21 cellular contexts compared by ENCODE assay signal in genomic region chr2:7028846-7029245, GRCh38.
DNase-seq lines count a peak whose midpoint lies in the region; ATAC-seq and TF ChIP-seq lines count a peak whose summit lies in the region.
"Had no signal": no experiment of that assay in that cellular context is flagged by ENCODE, and none has a peak within 500 bp of the region (broad histone marks: within the 10 kb centered on the region; RNA-seq: fewer than 3 reads in every experiment).

No MANE protein-coding gene starts in this region.

- no peak for TF ChIP-seq POLR2A in spleen (IDR thresholded peaks at IDR 0.05)

- no peak overlapping the region for H2AFZ ChIP-seq in DND-41 (ENCODE audit: low read depth, low read length)

- no peak overlapping the region for H3K9ac ChIP-seq in DND-41 (ENCODE audit: low read depth, low read length)
- no peak overlapping the region for H3K9ac ChIP-seq in liver (ENCODE audit: low read depth in 1 of 2, low read length in 2 of 2)

- H3K4me1 Mint-ChIP-seq in T-helper 1 cell treated with Interleukin-12 subunit alpha and Interleukin-12 subunit beta and Interleukin-4 antibody, amounts not matched to agents 30 μg/mL and 1 μg/mL, for 36 hours (ENCODE audit: low read depth), result peaks cover 5% of the 10 kb centered on the region

- no peak overlapping the region for H3K4me2 ChIP-seq in DND-41 (ENCODE audit: insufficient read depth, low read length)

- no peak for ATAC-seq in DND-41 (ENCODE audit: insufficient read depth, low read depth)
- no peak for ATAC-seq in stimulated activated naive CD8-positive, alpha-beta T cell treated with anti-CD3 and anti-CD28 coated beads, Interleukin-15, Interleukin-2, amounts not matched to agents 100 U/mL and 50 U/mL, for 24 hours

- H3K27ac ChIP-seq in DND-41 (ENCODE audit: low read length) (peak overlapping the region; percentile 29; the same call in 1 of the 2 replicates), liver (ENCODE audit: low read depth in 1 of 2, low read length in 2 of 2) (no peak overlapping the region), spleen (peak overlapping the region; percentile 3 to 90 (median 78))
- H3K27ac ChIP-seq: ovary, transverse colon had no signal

- DNase-seq in T-helper 1 cell (no peak), DND-41 (no peak), spleen (peak; percentile 63), NCI-H1048 (lab: John Stamatoyannopoulos, UW) (no peak)
- DNase-seq in stimulated activated CD4-positive, alpha-beta T cell treated with anti-CD3 and anti-CD28 coated beads, Interleukin-15, amount 100 ng/mL, for 24 hours, result no peak
- DNase-seq in stimulated activated naive CD8-positive, alpha-beta T cell treated with anti-CD3 and anti-CD28 coated beads, Interleukin-15, Interleukin-2, amounts not matched to agents 100 U/mL and 50 U/mL, for 24 hours, result no peak
- DNase-seq: 8988T; activated effector memory CD4-positive, alpha-beta T cell treated with Interleukin-2 at 50 U/mL for 16 hours; AML-193; amniotic stem cell; Calu3; dermis blood vessel endothelial cell; NCI-H1105 treated with DMSO at 0.1 percent for 48 hours; NCI-H2081 treated with DMSO at 0.1 percent for 48 hours; NCI-H510A; ovary; RPMI8226; stimulated activated naive CD4-positive, alpha-beta T cell; transverse colon had no signal

- H3K9me3 ChIP-seq in DND-41 (ENCODE audit: insufficient read depth, low read length, severe bottlenecking), result no peaks in the 10 kb centered on the region
- no peaks in the 10 kb centered on the region for H3K9me3 ChIP-seq in liver (ENCODE audit: control insufficient read depth in 4 of 4, low read length in 3 of 4)
- no peaks in the 10 kb centered on the region for H3K9me3 ChIP-seq in spleen
- H3K9me3 ChIP-seq: ovary, transverse colon had no signal

- H3K27me3 Mint-ChIP-seq in T-helper 1 cell treated with Interleukin-12 subunit alpha and Interleukin-12 subunit beta and Interleukin-4 antibody, amounts not matched to agents 30 μg/mL and 1 μg/mL, for 36 hours (ENCODE audit: low read depth), result no peaks in the 10 kb centered on the region

- no peaks in the 10 kb centered on the region for H3K79me2 ChIP-seq in DND-41 (ENCODE audit: insufficient read depth, low read length)

- H3K4me1 ChIP-seq in DND-41 (ENCODE audit: insufficient read depth, low read length), result no peaks in the 10 kb centered on the region
- H3K4me1 ChIP-seq in liver (ENCODE audit: control insufficient read depth in 4 of 4, insufficient read depth in 4 of 4, low read length in 3 of 4), result no peaks in the 10 kb centered on the region
- peaks cover 9 to 92% (median 62%) of the 10 kb centered on the region in 6 donors for H3K4me1 ChIP-seq in spleen

- peaks cover 15% of the 10 kb centered on the region; the same call in 1 of the 2 replicates for H4K20me1 ChIP-seq in DND-41 (ENCODE audit: insufficient read depth, low read length)

- no peak for TF ChIP-seq CTCF in DND-41 (IDR thresholded peaks at IDR 0.05; ENCODE audit: borderline replicate concordance, extremely low read depth, low read length, poor library complexity, severe bottlenecking)
- TF ChIP-seq CTCF in liver (IDR thresholded peaks at IDR 0.05; ENCODE audit: low read depth, low read length, missing input control), result no peak
- TF ChIP-seq CTCF in spleen (IDR thresholded peaks at IDR 0.05 in 8 of 11, conservative IDR thresholded peaks at IDR 0.05 in 3 of 11), result no peak

- H3K36me3 ChIP-seq in DND-41 (ENCODE audit: insufficient read depth, low read length), result peaks cover 97% of the 10 kb centered on the region
- no peaks in the 10 kb centered on the region for H3K36me3 ChIP-seq in liver (ENCODE audit: control insufficient read depth in 4 of 4, insufficient read depth in 3 of 4, low read depth in 1 of 4, low read length in 3 of 4)
- H3K36me3 ChIP-seq in spleen, result peaks cover 3 to 98% (median 33%) of the 10 kb centered on the region in 6 donors
- H3K36me3 ChIP-seq: ovary, transverse colon had no signal

- WGBS in liver, result 75% methylated on average over 6 of the region's 6 CpGs
- WGBS in spleen, 5 donors, result 51 to 69% (median 55%) methylated on average over 6 of the region's 6 CpGs

- H3K27me3 ChIP-seq in DND-41 (ENCODE audit: insufficient read depth, low read length, poor library complexity) (no peaks in the 10 kb centered on the region), liver (ENCODE audit: control insufficient read depth in 4 of 4, insufficient read depth in 4 of 4, low read length in 3 of 4) (no peaks in the 10 kb centered on the region), spleen (replicated peaks in 1 of 7) (no peaks in the 10 kb centered on the region)
- H3K27me3 ChIP-seq: ovary, transverse colon had no signal

- intact Hi-C loops in spleen (cut with DNase I; ENCODE audit: low total_unique reads), result loop anchor here (5.0 kb wide), 1 partner anchor 107 kb away; no protein-coding TSS in a partner anchor

- H3K36me3 Mint-ChIP-seq in T-helper 1 cell treated with Interleukin-12 subunit alpha and Interleukin-12 subunit beta and Interleukin-4 antibody, amounts not matched to agents 30 μg/mL and 1 μg/mL, for 36 hours (ENCODE audit: low read depth), result peaks cover 23% of the 10 kb centered on the region

- TF ChIP-seq RAD21 in liver (IDR thresholded peaks at IDR 0.05), result no peak

- H3K27ac Mint-ChIP-seq in T-helper 1 cell treated with Interleukin-12 subunit alpha and Interleukin-12 subunit beta and Interleukin-4 antibody, amounts not matched to agents 30 μg/mL and 1 μg/mL, for 36 hours, result peak overlapping the region; percentile 9

- H3K4me3 ChIP-seq in DND-41 (ENCODE audit: low read depth in 1 of 2, low read length in 2 of 2), result no peak overlapping the region
- H3K4me3 ChIP-seq in liver (ENCODE audit: low read depth in 1 of 3, low read length in 3 of 3), result no peak overlapping the region
- H3K4me3 ChIP-seq in spleen, result no peak overlapping the region
- H3K4me3 ChIP-seq: ovary, transverse colon had no signal

- no peaks in the 10 kb centered on the region for H3K9me3 Mint-ChIP-seq in T-helper 1 cell treated with Interleukin-12 subunit alpha and Interleukin-12 subunit beta and Interleukin-4 antibody, amounts not matched to agents 30 μg/mL and 1 μg/mL, for 36 hours

- H3K4me3 Mint-ChIP-seq in T-helper 1 cell treated with Interleukin-12 subunit alpha and Interleukin-12 subunit beta and Interleukin-4 antibody, amounts not matched to agents 30 μg/mL and 1 μg/mL, for 36 hours, result no peak overlapping the region

TF ChIP-seq in liver, 16 proteins besides CTCF, POLR2A, EP300 and RAD21:
- TF ChIP-seq NR2F2 (IDR thresholded peaks at IDR 0.05) (peak; percentile 71), EGR1 (IDR thresholded peaks at IDR 0.05; ENCODE audit: low read depth in 2 of 2) (no peak), FOXA1 (IDR thresholded peaks at IDR 0.05) (no peak), HNF4G (IDR thresholded peaks at IDR 0.05) (no peak)

Comparison
In these comparisons a context has a peak if more than half of its experiments do, and no peak if none do; other contexts are left out.
1. H3K27ac ChIP-seq: peak in DND-41 (single experiment) and spleen (8 of 8); none in liver (0 of 2).